Comparison of ENCODE assay signal across 8 cellular contexts in the genomic region with DNA sequence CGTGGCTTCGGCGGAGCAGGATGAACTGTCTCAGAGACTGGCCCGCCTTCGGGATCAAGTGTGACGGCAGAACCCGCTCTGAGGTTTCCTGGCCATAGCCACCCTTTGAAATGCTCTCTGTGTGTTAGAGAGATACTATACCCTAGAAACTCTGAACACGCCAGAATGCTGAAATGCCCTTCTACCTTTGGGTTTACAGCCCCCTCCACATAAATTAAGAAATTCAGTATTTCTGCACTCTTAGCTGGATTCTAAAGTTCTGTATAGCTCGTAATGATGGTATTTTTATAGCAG. TPM values are rescaled to one million over a fixed set of nuclear protein-coding genes. Genes with fewer than 3 reads are reported as not detected.
DNase-seq lines count a peak whose midpoint lies in the region; ATAC-seq and TF ChIP-seq lines count a peak whose summit lies in the region.

No MANE protein-coding gene starts in this region.

- ATAC-seq in T-helper 17 cell (no peak), HG02973 (IDR thresholded peaks at IDR 0.05; ENCODE audit: unreplicated experiment) (no peak), esophagus mucosa (no peak)

- H3K4me3 ChIP-seq in GM12875 (ENCODE audit: low read depth, low read length) (peak overlapping the region; percentile 76), fibroblast of villous mesenchyme (ENCODE audit: low read depth, low read length) (peak overlapping the region; percentile 98), skeletal muscle cell (ENCODE audit: low read depth, low read length) (peak overlapping the region; percentile 100)

- DNase-seq in T-helper 17 cell (no peak), fibroblast of villous mesenchyme (ENCODE audit: low read depth) (no peak), skeletal muscle cell (ENCODE audit: low read depth) (no peak), middle frontal gyrus (ENCODE audit: extremely low spot score, low spot score) (no peak), dedifferentiated amniotic fluid mesenchymal stem cell (ENCODE audit: extremely low spot score) (no peak)

- no peaks in the 10 kb centered on the region for H3K9me3 ChIP-seq in T-helper 17 cell (ENCODE audit: control insufficient read depth, low read length, poor library complexity, severe bottlenecking)

- peak overlapping the region; percentile 99 for H3K27ac Mint-ChIP-seq in T-helper 17 cell

- H3K36me3 Mint-ChIP-seq in T-helper 17 cell (ENCODE audit: low read depth) = peaks cover 2% of the 10 kb centered on the region

- H3K4me3 Mint-ChIP-seq in T-helper 17 cell = peak overlapping the region; percentile 99

- TF ChIP-seq CTCF in GM12875 (IDR thresholded peaks at IDR 0.05; ENCODE audit: borderline replicate concordance, insufficient read depth, low read depth, low read length) = no peak
- TF ChIP-seq CTCF in fibroblast of villous mesenchyme (IDR thresholded peaks at IDR 0.05; ENCODE audit: insufficient read depth, low read depth, low read length) = no peak

- H3K27me3 Mint-ChIP-seq in T-helper 17 cell = no peaks in the 10 kb centered on the region

- peaks cover 34% of the 10 kb centered on the region for H3K4me1 Mint-ChIP-seq in T-helper 17 cell

RNA-seq across cellular contexts. Expression of gene CHMP1B, which starts 0.8 kb away (rescaled TPM):
- 10 to 100 TPM; 81.4 to 98.5 TPM for total RNA-seq in T-helper 17 cell
- total RNA-seq in fibroblast of villous mesenchyme = 38.7 and 40.6 TPM in 2 replicates
- 28.7 TPM for total RNA-seq in esophagus mucosa

RNA-seq across cellular contexts. Expression of gene MPPE1, which starts 56.1 kb away (rescaled TPM):
- total RNA-seq in T-helper 17 cell (10 to 100 TPM; 72.9 to 79.3 TPM), fibroblast of villous mesenchyme (21.9 and 27.2 TPM in 2 replicates), esophagus mucosa (25.7 TPM)
